ENCODE assay signal across 5 cellular contexts in the genomic region with DNA sequence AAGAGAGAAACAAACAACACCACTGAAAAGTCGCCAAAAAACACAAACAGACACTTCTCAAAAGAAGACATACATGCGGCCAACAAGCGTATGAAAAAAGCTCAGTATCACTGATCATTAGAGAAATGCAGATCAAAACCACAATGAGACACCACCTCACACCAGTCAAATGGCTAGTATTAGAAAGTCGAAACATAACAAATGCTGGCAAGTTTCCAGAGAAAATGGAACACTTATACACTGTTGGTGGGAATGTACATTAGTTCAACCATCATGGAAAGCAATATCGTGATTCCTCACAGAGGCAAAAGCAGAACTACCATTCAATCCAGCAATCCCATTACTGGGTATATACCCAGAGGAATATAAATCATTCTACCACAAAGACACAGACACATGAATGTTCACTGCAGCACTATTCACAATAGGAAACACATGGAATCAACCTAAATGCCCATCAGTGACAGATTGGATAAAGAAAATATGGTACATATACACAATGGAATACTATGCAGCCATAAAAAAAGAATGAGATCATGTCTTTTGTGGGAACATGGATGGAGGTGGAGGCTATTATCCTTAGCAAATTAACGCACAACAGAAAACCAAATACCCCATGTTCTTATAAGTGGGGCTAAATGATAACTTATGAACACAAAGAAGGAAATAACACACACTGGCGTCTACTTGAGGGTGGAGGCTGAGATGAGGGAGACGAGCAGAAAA.
DNase-seq lines count a peak whose midpoint lies in the region; ATAC-seq, FAIRE-seq and TF ChIP-seq lines count a peak whose summit lies in the region.
"Not testable (repeated sequence)": the region's sequence is repeated elsewhere in the genome, so short reads cannot be mapped to it uniquely, and the experiment has no call there.

No MANE protein-coding gene starts in this region.

- ATAC-seq in A549, SK-N-SH treated with all-trans-retinoic acid at 6 μM for 48 hours: not testable (repeated sequence)

- TF ChIP-seq RAD21 in A549 (conservative IDR thresholded peaks at IDR 0.05 in 1 of 2, IDR thresholded peaks at IDR 0.05 in 1 of 2); H1 (IDR thresholded peaks at IDR 0.05 in 1 of 2, conservative IDR thresholded peaks at IDR 0.05 in 1 of 2; ENCODE audit: low read depth in 2 of 2, low read length in 2 of 2): not testable (repeated sequence)

- H4K91ac ChIP-seq in H1 (replicated peaks; ENCODE audit: insufficient read length, low read length) = not testable (repeated sequence)

- H2BK120ac ChIP-seq in H1 (replicated peaks; ENCODE audit: low read depth, low read length) = not testable (repeated sequence)

- TF ChIP-seq POLR2A in A549 (IDR thresholded peaks at IDR 0.05; ENCODE audit: low read length); GM12891 (IDR thresholded peaks at IDR 0.05; ENCODE audit: low read depth, low read length); H1 (IDR thresholded peaks at IDR 0.05; ENCODE audit: control extremely low read depth in 1 of 2, low read depth in 2 of 2, low read length in 2 of 2): not testable (repeated sequence)

- not testable (repeated sequence) for H2BK5ac ChIP-seq in H1 (ENCODE audit: low read depth, low read length)

- H3K4ac ChIP-seq in H1 (replicated peaks; ENCODE audit: insufficient read length, low read depth, low read length) = not testable (repeated sequence)

- H3K23ac ChIP-seq in H1 (ENCODE audit: insufficient read length) = not testable (repeated sequence)

- H3K79me2 ChIP-seq in H1 (ENCODE audit: control insufficient read depth in 1 of 2, insufficient read depth in 2 of 2, low read length in 2 of 2) = not testable (repeated sequence)

- FAIRE-seq in A549 (lab: Jason Lieb, UNC); H1 (lab: Jason Lieb, UNC): not testable (repeated sequence)
- FAIRE-seq in GM12891 (lab: Jason Lieb, UNC) = peak; percentile 28

- 94% methylated on average over 8 of the region's 8 CpGs for whole genome bisulfite sequencing in A549 (ENCODE audit: missing lambda C conversion rate)
- 88% methylated on average over 8 of the region's 8 CpGs; no CpG with 5 or more reads in 1 of the 2 experiments for WGBS in H1 (ENCODE audit: extremely low coverage in 1 of 2, insufficient coverage in 1 of 2, insufficient read length in 1 of 2, insufficient replicate concordance in 2 of 2, low coverage in 1 of 2, low lambda C conversion rate in 2 of 2, missing lambda C conversion rate in 1 of 2), 2 experiments

- not testable (repeated sequence) for TF ChIP-seq CTCF in A549 (IDR thresholded peaks at IDR 0.05); HEK293 (tag by site-specific recombination; IDR thresholded peaks at IDR 0.05); H1 (IDR thresholded peaks at IDR 0.05; ENCODE audit: control extremely low read depth in 1 of 3, insufficient read depth in 1 of 3, low read depth in 1 of 3, low read length in 3 of 3)

- not testable (repeated sequence) for H4K8ac ChIP-seq in H1 (ENCODE audit: extremely low read depth, insufficient read depth, low read length)

- H2BK20ac ChIP-seq in H1 (ENCODE audit: low read length) = not testable (repeated sequence)

- H3K27ac ChIP-seq in A549; HEK293 (ENCODE audit: extremely low read depth, low read depth, low read length); H1 (ENCODE audit: low read depth, low read length): not testable (repeated sequence)

- H4K20me1 ChIP-seq in H1 (replicated peaks in 1 of 2; ENCODE audit: control insufficient read depth in 1 of 2, insufficient read depth in 2 of 2, low read length in 2 of 2) = not testable (repeated sequence)

- not testable (repeated sequence) for H3K23me2 ChIP-seq in H1 (ENCODE audit: low read depth, low read length)

- CTCF ChIA-PET in A549 (lab: Yijun Ruan, JAX) = interaction anchor here (0.7 kb wide), 1 partner anchor 57 kb away, joined by 3 read pairs; no protein-coding TSS in a partner anchor
- CTCF ChIA-PET in HEK293 (lab: Yijun Ruan, JAX); H1 (lab: Charles Lee; ENCODE audit: partially characterized antibody): not testable (repeated sequence)

- peaks cover 16% of the 10 kb centered on the region for H3K4me1 ChIP-seq in A549
- not testable (repeated sequence) for H3K4me1 ChIP-seq in HEK293 (ENCODE audit: control insufficient read depth, insufficient read depth, low read length); H1 (replicated peaks in 1 of 4; ENCODE audit: control insufficient read depth in 3 of 4, insufficient read depth in 4 of 4, low read length in 3 of 4)

- TF ChIP-seq EP300 in A549 (IDR thresholded peaks at IDR 0.05); H1 (IDR thresholded peaks at IDR 0.05; ENCODE audit: borderline replicate concordance in 1 of 2, low read depth in 2 of 2, low read length in 2 of 2): not testable (repeated sequence)

- H3K4me3 ChIP-seq in A549; HEK293 (ENCODE audit: low read depth, low read length); H1 (ENCODE audit: extremely low read depth in 1 of 4, insufficient read depth in 2 of 4, low read depth in 3 of 4, low read length in 4 of 4): not testable (repeated sequence)

- not testable (repeated sequence) for H2BK15ac ChIP-seq in H1 (ENCODE audit: low read length)

- H3K79me1 ChIP-seq in H1 (ENCODE audit: low read depth, low read length) = not testable (repeated sequence)

- H4K5ac ChIP-seq in H1 (ENCODE audit: insufficient read length, low read depth, low read length) = not testable (repeated sequence)

- not testable (repeated sequence) for H3K56ac ChIP-seq in H1 (replicated peaks; ENCODE audit: insufficient read length, low read depth, low read length)

- not testable (repeated sequence) for H2AK5ac ChIP-seq in H1 (ENCODE audit: low read depth, low read length)

- not testable (repeated sequence) for H2BK12ac ChIP-seq in H1 (ENCODE audit: low read depth, low read length)

- not testable (repeated sequence) for H3K9ac ChIP-seq in H1 (replicated peaks in 1 of 4; ENCODE audit: extremely low read depth in 1 of 4, low read depth in 3 of 4, low read length in 3 of 4)

- not testable (repeated sequence) for H3K9me3 ChIP-seq in A549; HEK293 (ENCODE audit: control insufficient read depth, insufficient read depth, low read depth, low read length); H1 (ENCODE audit: insufficient read depth in 2 of 2, low read depth in 1 of 2, low read length in 1 of 2)

- H3K18ac ChIP-seq in H1 (ENCODE audit: extremely low read depth, low read length) = not testable (repeated sequence)

- H3K4me2 ChIP-seq in A549; H1 (ENCODE audit: insufficient read depth in 1 of 2, low read depth in 2 of 2, low read length in 2 of 2): not testable (repeated sequence)

- H3K36me3 ChIP-seq in HEK293 (ENCODE audit: control insufficient read depth in 2 of 2, insufficient read depth in 1 of 2, low read length in 2 of 2); H1 (ENCODE audit: control insufficient read depth in 2 of 4, insufficient read depth in 4 of 4, low read length in 3 of 4): not testable (repeated sequence)

- H2AFZ ChIP-seq in H1 (ENCODE audit: low read length) = not testable (repeated sequence)

- DNase-seq in A549 (ENCODE audit: low read depth in 1 of 2, low spot score in 1 of 2); GM12891 (ENCODE audit: insufficient read length, low spot score); H1 (ENCODE audit: low read depth in 1 of 2, low spot score in 2 of 2): not testable (repeated sequence)

- POLR2A ChIA-PET in A549 (lab: Yijun Ruan, JAX); HEK293 (lab: Yijun Ruan, JAX); H1 (lab: Charles Lee; ENCODE audit: partially characterized antibody): not testable (repeated sequence)

- not testable (repeated sequence) for H3K14ac ChIP-seq in H1 (ENCODE audit: insufficient read length)

- H3K27me3 ChIP-seq in H1 (replicated peaks in 1 of 4; ENCODE audit: control insufficient read depth in 3 of 4, extremely low read depth in 1 of 4, insufficient read depth in 3 of 4, low read length in 3 of 4) = not testable (repeated sequence)

TF ChIP-seq in A549, 52 proteins besides CTCF, POLR2A, EP300 and RAD21:
- TF ChIP-seq KDM1A (IDR thresholded peaks at IDR 0.05; ENCODE audit: low read depth) (0 out of 2 replicates have a peak, but pooled peaks have one; percentile 51), HDAC2 (IDR thresholded peaks at IDR 0.05) (0 out of 2 replicates have a peak, but pooled peaks have one; percentile 31)

TF ChIP-seq in HEK293, 187 proteins besides CTCF, POLR2A, EP300 and RAD21 (continues in another document):
- TF ChIP-seq ZNF184 (tag by site-specific recombination; IDR thresholded peaks at IDR 0.05) (peak; percentile 86; the same call in 1 of the 2 replicates), ZNF146 (tag by site-specific recombination; IDR thresholded peaks at IDR 0.05) (peak; percentile 76)
- TF ChIP-seq, protein P1, sequence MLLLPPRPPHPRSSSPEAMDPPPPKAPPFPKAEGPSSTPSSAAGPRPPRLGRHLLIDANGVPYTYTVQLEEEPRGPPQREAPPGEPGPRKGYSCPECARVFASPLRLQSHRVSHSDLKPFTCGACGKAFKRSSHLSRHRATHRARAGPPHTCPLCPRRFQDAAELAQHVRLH (tag by site-specific recombination; IDR thresholded peaks at IDR 0.05) = peak; percentile 58; the same call in 1 of the 2 replicates

TF ChIP-seq in SK-N-SH treated with all-trans-retinoic acid at 6 μM for 48 hours, 23 proteins besides CTCF, POLR2A, EP300 and RAD21:
- peak; percentile 71 for TF ChIP-seq ZNF8 (CRISPR knock-in tag; IDR thresholded peaks at IDR 0.05)
TF ChIP-seq in SK-N-SH treated with all-trans-retinoic acid at 6 μM for 48 hours: peak in this region for 1; not testable (repeated sequence) for 22.

TF ChIP-seq in H1, 55 proteins besides CTCF, POLR2A, EP300 and RAD21:
- 0 out of 2 replicates have a peak, but pooled peaks have one; percentile 43 for TF ChIP-seq KDM1A (IDR thresholded peaks at IDR 0.05; ENCODE audit: borderline replicate concordance, low read length)
